ENCODE assay signal across 11 cellular contexts in the genomic region with DNA sequence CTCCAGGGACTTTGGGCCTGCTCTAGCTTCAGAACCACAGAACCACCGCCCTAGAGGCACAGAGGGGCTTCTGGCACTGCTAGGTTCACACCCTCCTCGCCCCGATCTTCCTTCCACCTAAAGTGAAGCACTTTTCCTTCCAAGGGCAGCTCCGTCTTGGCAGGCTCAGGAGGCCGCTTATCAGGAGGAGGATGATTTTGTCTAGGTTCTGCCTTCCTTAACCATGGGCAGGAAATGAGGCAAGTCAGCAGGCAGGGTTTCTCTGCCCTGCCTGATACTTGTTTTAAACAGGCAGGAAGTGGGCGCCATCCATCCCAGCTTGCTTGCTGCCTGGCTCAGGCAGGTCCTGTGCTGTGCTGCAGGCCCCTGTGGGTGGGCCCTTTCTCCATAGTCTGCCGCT. TPM values are rescaled to one million over a fixed set of nuclear protein-coding genes. Genes with fewer than 3 reads are reported as not detected.
DNase-seq lines count a peak whose midpoint lies in the region; ATAC-seq, FAIRE-seq and TF ChIP-seq lines count a peak whose summit lies in the region.
"Had no signal": no experiment of that assay in that cellular context is flagged by ENCODE, and none has a peak within 500 bp of the region (broad histone marks: within the 10 kb centered on the region; RNA-seq: fewer than 3 reads in every experiment).

No MANE protein-coding gene starts in this region.

- WGBS in hepatocyte (ENCODE audit: low lambda C conversion rate, missing lambda C conversion rate), result 92% methylated on average over 6 of the region's 7 CpGs

- H3K27me3 Mint-ChIP-seq in activated naive CD4-positive, alpha-beta T cell treated with anti-CD3 and anti-CD28 coated beads for 36 hours (ENCODE audit: low read depth), result no peaks in the 10 kb centered on the region

- no peak for FAIRE-seq in RCC 7860 (lab: Jason Lieb, UNC)

- no peak overlapping the region for H2AFZ ChIP-seq in hepatocyte

- DNase-seq in T follicular helper cell (ENCODE audit: low read depth) (peak; percentile 49), T1000 (lab: John Stamatoyannopoulos, UW) (no peak), HEK293T (ENCODE audit: extremely low spot score) (no peak), hepatocyte (ENCODE audit: low spot score) (no peak), RCC 7860 (ENCODE audit: low spot score) (no peak)
- peak; percentile 83 for DNase-seq in activated naive CD4-positive, alpha-beta T cell treated with anti-CD3 and anti-CD28 coated beads for 36 hours
- DNase-seq in stimulated activated CD4-positive, alpha-beta T cell treated with anti-CD3 and anti-CD28 coated beads, Interleukin-2, amount 100 ng/mL, for 24 hours, result peak; percentile 54 to 62
- DNase-seq: NCI-H187 treated with DMSO at 0.1 percent for 48 hours had no signal

- H3K9me3 ChIP-seq in hepatocyte (ENCODE audit: low read depth), result no peaks in the 10 kb centered on the region

- intact Hi-C loops in activated naive CD4-positive, alpha-beta T cell treated with anti-CD3 and anti-CD28 coated beads for 36 hours (cut with micrococcal nuclease), result loop anchor here (1.0 to 2.0 kb wide), 2 partner anchors 8 to 93 kb away; partner anchors contain the start of genes ATP6V0E2 and ZNF467

- peak overlapping the region; percentile 39 for H3K4me3 Mint-ChIP-seq in activated naive CD4-positive, alpha-beta T cell treated with anti-CD3 and anti-CD28 coated beads for 36 hours

- H3K4me2 ChIP-seq in hepatocyte, result no peak overlapping the region

- H3K27ac Mint-ChIP-seq in activated naive CD4-positive, alpha-beta T cell treated with anti-CD3 and anti-CD28 coated beads for 36 hours, result peak overlapping the region; percentile 93

- H3K4me3 ChIP-seq in hepatocyte, result no peak overlapping the region

- no peaks in the 10 kb centered on the region for H3K79me2 ChIP-seq in hepatocyte

- no peaks in the 10 kb centered on the region for H4K20me1 ChIP-seq in hepatocyte (ENCODE audit: insufficient read depth, poor library complexity, severe bottlenecking)

- H3K36me3 Mint-ChIP-seq in activated naive CD4-positive, alpha-beta T cell treated with anti-CD3 and anti-CD28 coated beads for 36 hours (ENCODE audit: low read depth), result peaks cover 23% of the 10 kb centered on the region

- no peaks in the 10 kb centered on the region for H3K9me2 ChIP-seq in hepatocyte (replicated peaks; ENCODE audit: insufficient read depth)

- CTCF ChIA-PET in activated naive CD4-positive, alpha-beta T cell treated with anti-CD3 and anti-CD28 coated beads for 36 hours (lab: Charles Lee), result interaction anchor here (0.8 to 1.5 kb wide), 4 partner anchors 11 to 65 kb away, joined by 3 to 4 read pairs (median 3); no protein-coding TSS in a partner anchor
- CTCF ChIA-PET in HEK293T (lab: Yijun Ruan, JAX), result interaction anchor here (0.8 kb wide), 1 partner anchor 11 kb away, joined by 4 read pairs; no protein-coding TSS in a partner anchor

- TF ChIP-seq CTCF in hepatocyte (IDR thresholded peaks at IDR 0.05; ENCODE audit: poor library complexity), result no peak

- no peaks in the 10 kb centered on the region for H3K4me1 ChIP-seq in hepatocyte (ENCODE audit: insufficient read depth)

- no peaks in the 10 kb centered on the region for H3K9me3 Mint-ChIP-seq in activated naive CD4-positive, alpha-beta T cell treated with anti-CD3 and anti-CD28 coated beads for 36 hours

- ATAC-seq in GM19043 (IDR thresholded peaks at IDR 0.05; ENCODE audit: low read depth, unreplicated experiment), result peak; percentile 46
- ATAC-seq: HCT116 had no signal

- H3K4me1 Mint-ChIP-seq in activated naive CD4-positive, alpha-beta T cell treated with anti-CD3 and anti-CD28 coated beads for 36 hours (ENCODE audit: low read depth), result peaks cover 77% of the 10 kb centered on the region

- no peaks in the 10 kb centered on the region for H3K36me3 ChIP-seq in hepatocyte (replicated peaks; ENCODE audit: insufficient read depth, low read depth)

- POLR2A ChIA-PET in HEK293T (lab: Yijun Ruan, JAX), result interaction anchor here (0.6 to 1.9 kb wide), 3 partner anchors 11 to 1113 kb away, joined by 3 to 7 read pairs (median 4); no protein-coding TSS in a partner anchor

- no peaks in the 10 kb centered on the region for H3K27me3 ChIP-seq in hepatocyte

- no peak overlapping the region for H3K27ac ChIP-seq in hepatocyte
- H3K27ac ChIP-seq: epithelial cell of prostate had no signal

TF ChIP-seq in HEK293T, 16 proteins besides CTCF, POLR2A, EP300 and RAD21:
- TF ChIP-seq FOXM1 (IDR thresholded peaks at IDR 0.05; ENCODE audit: borderline replicate concordance), result no peak
- no peak for TF ChIP-seq FOXA1 (IDR thresholded peaks at IDR 0.05)
- no peak for TF ChIP-seq FOXK2 (IDR thresholded peaks at IDR 0.05)
- no peak for TF ChIP-seq L3MBTL2 (conservative IDR thresholded peaks at IDR 0.05)
- no peak for TF ChIP-seq PKNOX1 (IDR thresholded peaks at IDR 0.05)
- no peak for TF ChIP-seq ARNT (IDR thresholded peaks at IDR 0.05)
- TF ChIP-seq SP1 (IDR thresholded peaks at IDR 0.05), result no peak

RNA-seq across cellular contexts. Expression of gene ATP6V0E2, which starts 8.3 kb away (rescaled TPM):
- total RNA-seq in activated naive CD4-positive, alpha-beta T cell treated with anti-CD3 and anti-CD28 coated beads for 36 hours, result 10 to 100 TPM; 31.8 to 32.4 TPM
- 11.6 and 13.6 TPM in 2 replicates for total RNA-seq in hepatocyte
- 25.6 and 28.1 TPM in 2 replicates for polyA plus RNA-seq in hepatocyte

RNA-seq across cellular contexts. Expression of gene ZNF862, which starts 27.3 kb away (rescaled TPM):
- total RNA-seq in activated naive CD4-positive, alpha-beta T cell treated with anti-CD3 and anti-CD28 coated beads for 36 hours, result 10 to 100 TPM; 17.6 to 19.4 TPM
- 7.9 and 9.2 TPM in 2 replicates for total RNA-seq in hepatocyte
- 3.0 and 3.5 TPM in 2 replicates for polyA plus RNA-seq in hepatocyte

Comparison
In these comparisons a context has a peak if more than half of its experiments do, and no peak if none do; other contexts are left out.
1. DNase-seq: peak in T follicular helper cell (single experiment), activated naive CD4-positive, alpha-beta T cell treated with anti-CD3 and anti-CD28 coated beads for 36 hours (single experiment) and stimulated activated CD4-positive, alpha-beta T cell treated with anti-CD3 and anti-CD28 coated beads, Interleukin-2, amount 100 ng/mL, for 24 hours (2 of 2); none in T1000 (single experiment), HEK293T (single experiment), hepatocyte (single experiment) and RCC 7860 (single experiment).